1 cellular context compared by ENCODE assay signal in the genomic region with DNA sequence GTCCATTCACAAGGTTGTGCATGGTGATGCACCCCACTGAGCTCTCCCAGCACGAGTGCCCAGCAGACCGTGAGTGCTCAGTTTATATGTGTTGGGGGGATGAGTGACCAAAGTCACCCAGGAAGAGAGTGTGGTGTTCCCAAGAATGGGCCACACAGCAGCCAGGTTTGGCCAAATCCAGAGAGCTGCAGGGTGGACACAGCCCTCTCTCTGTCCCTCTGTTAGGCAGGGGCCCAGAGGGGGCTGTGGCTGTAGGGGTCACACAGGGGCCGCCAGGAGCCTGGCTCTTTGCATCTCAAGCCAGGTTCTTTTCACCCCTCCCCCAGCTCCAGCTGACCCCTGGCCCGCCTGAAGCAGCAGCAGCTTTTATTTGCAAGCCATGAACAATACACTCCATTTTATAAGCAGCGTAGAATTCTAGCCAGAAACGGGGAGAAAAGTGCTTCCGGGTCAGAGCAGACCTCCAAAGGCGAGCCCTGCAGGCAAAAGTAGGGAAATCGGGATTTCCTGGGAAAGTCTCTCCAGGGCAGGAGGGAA.
TF ChIP-seq lines count a peak whose summit lies in the region.

No MANE protein-coding gene starts in this region.

TF ChIP-seq in H1, 55 proteins besides CTCF, POLR2A, EP300 and RAD21:
- TF ChIP-seq, protein P1, sequence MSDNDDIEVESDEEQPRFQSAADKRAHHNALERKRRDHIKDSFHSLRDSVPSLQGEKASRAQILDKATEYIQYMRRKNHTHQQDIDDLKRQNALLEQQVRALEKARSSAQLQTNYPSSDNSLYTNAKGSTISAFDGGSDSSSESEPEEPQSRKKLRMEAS (IDR thresholded peaks at IDR 0.05), result no peak
- no peak for TF ChIP-seq CEBPB (IDR thresholded peaks at IDR 0.05; ENCODE audit: low read depth, low read length)
- TF ChIP-seq JUND (IDR thresholded peaks at IDR 0.05; ENCODE audit: low read length), result no peak
- no peak for TF ChIP-seq YY1 (IDR thresholded peaks at IDR 0.05; ENCODE audit: low read depth, low read length)
- no peak for TF ChIP-seq SIX5 (IDR thresholded peaks at IDR 0.05; ENCODE audit: low read depth, low read length)
- TF ChIP-seq, protein P2, sequence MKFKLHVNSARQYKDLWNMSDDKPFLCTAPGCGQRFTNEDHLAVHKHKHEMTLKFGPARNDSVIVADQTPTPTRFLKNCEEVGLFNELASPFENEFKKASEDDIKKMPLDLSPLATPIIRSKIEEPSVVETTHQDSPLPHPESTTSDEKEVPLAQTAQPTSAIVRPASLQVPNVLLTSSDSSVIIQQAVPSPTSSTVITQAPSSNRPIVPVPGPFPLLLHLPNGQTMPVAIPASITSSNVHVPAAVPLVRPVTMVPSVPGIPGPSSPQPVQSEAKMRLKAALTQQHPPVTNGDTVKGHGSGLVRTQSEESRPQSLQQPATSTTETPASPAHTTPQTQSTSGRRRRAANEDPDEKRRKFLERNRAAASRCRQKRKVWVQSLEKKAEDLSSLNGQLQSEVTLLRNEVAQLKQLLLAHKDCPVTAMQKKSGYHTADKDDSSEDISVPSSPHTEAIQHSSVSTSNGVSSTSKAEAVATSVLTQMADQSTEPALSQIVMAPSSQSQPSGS (IDR thresholded peaks at IDR 0.05; ENCODE audit: low read length), result no peak
- TF ChIP-seq RXRA (IDR thresholded peaks at IDR 0.05; ENCODE audit: insufficient read depth, low read depth, low read length), result 0 out of 2 replicates have a peak, but pooled peaks have one; percentile 54
- TF ChIP-seq RBBP5 (IDR thresholded peaks at IDR 0.05; ENCODE audit: borderline replicate concordance, low read depth, low read length), result peak; percentile 45; the same call in 1 of the 2 replicates
- no peak for TF ChIP-seq EGR1 (IDR thresholded peaks at IDR 0.05; ENCODE audit: borderline replicate concordance, low read depth, low read length)
- no peak for TF ChIP-seq CBX5 (IDR thresholded peaks at IDR 0.05; ENCODE audit: low read depth, low read length)
- TF ChIP-seq ZNF274 (IDR thresholded peaks at IDR 0.05; ENCODE audit: borderline replicate concordance, extremely low read depth, low read length), result no peak
- no peak for TF ChIP-seq SP1 (IDR thresholded peaks at IDR 0.05; ENCODE audit: low read depth, low read length)
- no peak for TF ChIP-seq PHF8 (conservative IDR thresholded peaks at IDR 0.05; ENCODE audit: low read depth, low read length)
- no peak for TF ChIP-seq JUN (IDR thresholded peaks at IDR 0.05; ENCODE audit: low read depth, low read length)
